11 cellular contexts compared by ENCODE assay signal in the genomic region with DNA sequence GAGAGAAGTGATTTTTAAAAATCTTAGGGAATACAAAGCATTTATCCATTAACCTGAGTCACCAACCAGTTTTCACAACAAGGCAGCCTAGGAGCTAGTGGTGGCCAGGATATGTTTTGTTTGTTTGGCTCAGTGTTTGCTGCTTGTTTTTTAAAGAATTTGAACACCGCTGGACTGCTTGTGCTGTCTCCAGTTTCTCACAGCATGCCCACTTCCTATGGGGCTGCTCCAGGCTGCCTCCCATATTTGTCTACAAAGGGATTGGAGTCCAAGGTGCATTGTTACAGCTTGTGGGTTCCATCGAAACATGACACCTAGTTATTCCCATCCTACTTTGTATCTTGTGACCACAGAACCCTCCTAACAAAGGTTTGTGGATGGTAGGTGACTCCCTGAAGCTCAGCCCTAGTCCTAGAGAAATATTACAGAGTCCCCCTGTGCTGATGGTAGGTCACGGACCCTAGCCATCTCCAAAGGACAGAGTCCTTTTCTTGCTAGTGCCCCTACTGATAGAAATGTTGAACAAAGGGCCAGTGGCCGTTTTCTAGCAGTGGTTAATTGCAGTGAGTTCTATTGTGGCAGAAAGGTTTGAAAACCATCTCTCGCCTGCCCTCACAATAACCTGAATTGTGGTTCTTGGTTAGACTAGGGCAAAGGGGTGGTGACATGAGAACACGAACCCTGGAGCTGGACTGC. TPM values are rescaled to one million over a fixed set of nuclear protein-coding genes. Genes with fewer than 3 reads are reported as not detected.
DNase-seq lines count a peak whose midpoint lies in the region; ATAC-seq and TF ChIP-seq lines count a peak whose summit lies in the region.
"Had no signal": no experiment of that assay in that cellular context is flagged by ENCODE, and none has a peak within 500 bp of the region (broad histone marks: within the 10 kb centered on the region; RNA-seq: fewer than 3 reads in every experiment).

No MANE protein-coding gene starts in this region.

- H3K9ac ChIP-seq in NT2/D1 (ENCODE audit: insufficient read length, low read depth) (no peak overlapping the region), skeletal muscle satellite cell (ENCODE audit: low read depth, low read length) (peak overlapping the region; percentile 35)

- ATAC-seq in esophagus mucosa (peak; percentile 33), omental fat pad (ENCODE audit: low FRiP score) (no peak), psoas muscle (no peak)
- ATAC-seq: activated naive CD4-positive, alpha-beta T cell treated with anti-CD3 and anti-CD28 coated beads, Interleukin-2, amount 50 U/mL, for 72 hours had no signal

- TF ChIP-seq CTCF in HFFc6 (IDR thresholded peaks at IDR 0.05): peak; percentile 22; the same call in 1 of the 2 replicates
- no peak for TF ChIP-seq CTCF in omental fat pad (IDR thresholded peaks at IDR 0.05)
- no peak for TF ChIP-seq CTCF in psoas muscle (IDR thresholded peaks at IDR 0.05)

- intact Hi-C loops in psoas muscle (cut with DNase I): no loop called here

- H3K4me3 Mint-ChIP-seq in HFFc6: peak overlapping the region; percentile 70

- 62 to 73% (median 69%) methylated on average over 6 of the region's 6 CpGs for WGBS in psoas muscle, 3 donors

- H3K27ac ChIP-seq in psoas muscle: no peak overlapping the region

- peaks cover 5% of the 10 kb centered on the region; the same call in 1 of the 2 replicates for H3K36me3 Mint-ChIP-seq in HFFc6 (ENCODE audit: low read depth)
- H3K36me3 Mint-ChIP-seq: activated naive CD4-positive, alpha-beta T cell treated with anti-CD3 and anti-CD28 coated beads, Interleukin-2, amount 50 U/mL, for 72 hours had no signal

- H3K9me3 ChIP-seq in NT2/D1 (ENCODE audit: insufficient read depth, low read length): peaks cover 14% of the 10 kb centered on the region; the same call in 1 of the 2 replicates
- no peaks in the 10 kb centered on the region for H3K9me3 ChIP-seq in skeletal muscle satellite cell (replicated peaks; ENCODE audit: low read length)
- H3K9me3 ChIP-seq in psoas muscle: no peaks in the 10 kb centered on the region

- DNase-seq in HFFc6: peak; percentile 47
- DNase-seq in NT2/D1 (ENCODE audit: low read depth, low spot score): peak; percentile 5
- DNase-seq in hippocampal formation (lab: John Stamatoyannopoulos, UW): no peak
- DNase-seq in omental fat pad (ENCODE audit: low spot score): no peak
- no peak for DNase-seq in psoas muscle
- DNase-seq: KG1, NCI-H226 had no signal

- H3K27ac Mint-ChIP-seq in HFFc6: peak overlapping the region; percentile 97
- H3K27ac Mint-ChIP-seq: activated naive CD4-positive, alpha-beta T cell treated with anti-CD3 and anti-CD28 coated beads, Interleukin-2, amount 50 U/mL, for 72 hours had no signal

- H3K27me3 Mint-ChIP-seq in HFFc6 (ENCODE audit: insufficient read depth): no peaks in the 10 kb centered on the region; the same call in 1 of the 2 replicates

- H3K4me2 ChIP-seq in skeletal muscle satellite cell (ENCODE audit: low read length): peak overlapping the region; percentile 72

- peaks cover 49% of the 10 kb centered on the region for H3K4me1 Mint-ChIP-seq in HFFc6 (ENCODE audit: low read depth)

- no peaks in the 10 kb centered on the region for H3K36me3 ChIP-seq in NT2/D1 (ENCODE audit: insufficient read depth, insufficient read length, low read length)
- H3K36me3 ChIP-seq in skeletal muscle satellite cell (ENCODE audit: insufficient read depth, low read length): no peaks in the 10 kb centered on the region
- no peaks in the 10 kb centered on the region for H3K36me3 ChIP-seq in psoas muscle (ENCODE audit: insufficient read depth in 1 of 2, low read depth in 1 of 2)

- no peaks in the 10 kb centered on the region for H3K4me1 ChIP-seq in NT2/D1 (ENCODE audit: insufficient read depth, insufficient read length)
- H3K4me1 ChIP-seq in skeletal muscle satellite cell (ENCODE audit: control insufficient read depth, insufficient read depth, low read length): peaks cover 33% of the 10 kb centered on the region
- H3K4me1 ChIP-seq in psoas muscle: no peaks in the 10 kb centered on the region

- H3K4me3 ChIP-seq in NT2/D1 (ENCODE audit: insufficient read length, low read depth) (no peak overlapping the region), skeletal muscle satellite cell (ENCODE audit: low read length) (no peak overlapping the region), psoas muscle (no peak overlapping the region)

- H3K27me3 ChIP-seq in NT2/D1 (ENCODE audit: insufficient read depth, insufficient read length) (no peaks in the 10 kb centered on the region), skeletal muscle satellite cell (ENCODE audit: control insufficient read depth, insufficient read depth, low read length) (no peaks in the 10 kb centered on the region), psoas muscle (ENCODE audit: insufficient read depth in 3 of 3, low read length in 2 of 3) (peaks cover 0 to 2% (median 0%) of the 10 kb centered on the region in 3 donors)

- no peaks in the 10 kb centered on the region for H3K9me3 Mint-ChIP-seq in HFFc6
- H3K9me3 Mint-ChIP-seq: activated naive CD4-positive, alpha-beta T cell treated with anti-CD3 and anti-CD28 coated beads, Interleukin-2, amount 50 U/mL, for 72 hours had no signal

RNA-seq across cellular contexts. Expression of gene GPR39, which starts 23.2 kb away (rescaled TPM):
- total RNA-seq in HFFc6 (2021; fragmentation: NEBNext Ultra II Directional; extraction: Animal tissue kit (Norgen Biotek cat#: 25700)): 1 to 10 TPM; 2.2 to 3.0 (median 2.5) TPM
- total RNA-seq in esophagus mucosa: 1.4 TPM
- 9.6 and 10.0 TPM in 2 replicates for total RNA-seq in skeletal muscle satellite cell (2012; rRNA removed)
- not detected for total RNA-seq in omental fat pad
- total RNA-seq in psoas muscle: not detected
- polyA plus RNA-seq in psoas muscle: under 1 TPM in 2 of 3 donors, not detected in 1; 0.05 to 0.08 TPM
- total RNA-seq: activated naive CD4-positive, alpha-beta T cell treated with anti-CD3 and anti-CD28 coated beads, Interleukin-2, amount 50 U/mL, for 72 hours; dermis microvascular lymphatic vessel endothelial cell had no signal

Comparison
In these comparisons a context has a peak if more than half of its experiments do, and no peak if none do; other contexts are left out.
1. DNase-seq: peak in HFFc6 (single experiment) and NT2/D1 (single experiment); none in hippocampal formation (0 of 2), omental fat pad (single experiment) and psoas muscle (0 of 2).